ENCODE assay signal across 8 cellular contexts in genomic region chrX:53089224-53089842, GRCh38. TPM values are rescaled to one million over a fixed set of nuclear protein-coding genes. Genes with fewer than 3 reads are reported as not detected.
DNase-seq lines count a peak whose midpoint lies in the region; ATAC-seq, FAIRE-seq and TF ChIP-seq lines count a peak whose summit lies in the region.

No MANE protein-coding gene starts in this region.

- H4K5ac ChIP-seq in H1 (ENCODE audit: insufficient read length, low read depth, low read length): no peak overlapping the region

- FAIRE-seq in H1 (lab: Jason Lieb, UNC): peak; percentile 98

- H3K9me3 Mint-ChIP-seq in T-helper 2 cell treated with Interferon-gamma antibody and Interleukin-4, amounts not matched to agents 5 μg/mL and 100 μg/mL, for 36 hours: no peaks in the 10 kb centered on the region
- H3K9me3 Mint-ChIP-seq in mesothelial cell of epicardium: peaks cover 6% of the 10 kb centered on the region

- no peak overlapping the region for H2BK5ac ChIP-seq in H1 (ENCODE audit: low read depth, low read length)

- no peak overlapping the region for H3K14ac ChIP-seq in H1 (ENCODE audit: insufficient read length)

- peak overlapping the region; percentile 62 to 74 (median 64); a peak in 7 of 8 replicates for H3K4me3 ChIP-seq in H1 (ENCODE audit: extremely low read depth in 1 of 4, insufficient read depth in 2 of 4, low read depth in 3 of 4, low read length in 4 of 4)
- H3K4me3 ChIP-seq in urinary bladder (ENCODE audit: low read depth, low read length): no peak overlapping the region

- H3K27ac Mint-ChIP-seq in T-helper 2 cell treated with Interferon-gamma antibody and Interleukin-4, amounts not matched to agents 5 μg/mL and 100 μg/mL, for 36 hours: peak overlapping the region; percentile 45
- peak overlapping the region; percentile 97 for H3K27ac Mint-ChIP-seq in mesothelial cell of epicardium

- no peak for TF ChIP-seq EP300 in H1 (IDR thresholded peaks at IDR 0.05; ENCODE audit: borderline replicate concordance in 1 of 2, low read depth in 2 of 2, low read length in 2 of 2)

- WGBS in H1 (ENCODE audit: extremely low coverage in 1 of 2, insufficient coverage in 1 of 2, insufficient read length in 1 of 2, insufficient replicate concordance in 2 of 2, low coverage in 1 of 2, low lambda C conversion rate in 2 of 2, missing lambda C conversion rate in 1 of 2), 2 experiments: 10% methylated on average over 11 of the region's 11 CpGs; no CpG with 5 or more reads in 1 of the 2 experiments
- 9% methylated on average over 11 of the region's 11 CpGs for WGBS in urinary bladder

- no peak for TF ChIP-seq POLR2A in H1 (IDR thresholded peaks at IDR 0.05; ENCODE audit: control extremely low read depth in 1 of 2, low read depth in 2 of 2, low read length in 2 of 2)

- H3K4me1 ChIP-seq in H1 (replicated peaks in 1 of 4; ENCODE audit: control insufficient read depth in 3 of 4, insufficient read depth in 4 of 4, low read length in 3 of 4) (peaks cover 0 to 2% (median under 1%) of the 10 kb centered on the region in 4 experiments; a peak in 2 of 7 replicates), urinary bladder (ENCODE audit: insufficient read depth) (no peaks in the 10 kb centered on the region)

- H2AK5ac ChIP-seq in H1 (ENCODE audit: low read depth, low read length): no peak overlapping the region

- 0 out of 2 replicates have a peak overlapping the region, but pooled peaks have one; percentile 31 for H2AFZ ChIP-seq in H1 (ENCODE audit: low read length)

- CTCF ChIA-PET in H1 (lab: Charles Lee; ENCODE audit: partially characterized antibody): interaction anchor here (1.1 to 2.1 kb wide), 6 partner anchors 11 to 92 kb away, joined by 3 to 7 read pairs (median 4); no protein-coding TSS in a partner anchor

- peak overlapping the region; percentile 91 for H3K4me3 Mint-ChIP-seq in T-helper 2 cell treated with Interferon-gamma antibody and Interleukin-4, amounts not matched to agents 5 μg/mL and 100 μg/mL, for 36 hours
- peak overlapping the region; percentile 73 for H3K4me3 Mint-ChIP-seq in mesothelial cell of epicardium

- H2BK12ac ChIP-seq in H1 (ENCODE audit: low read depth, low read length): no peak overlapping the region

- DNase-seq in Right ventricle myocardium superior: no peak
- no peak for DNase-seq in cardiac septum (ENCODE audit: low spot score)
- DNase-seq in NCI-H1417 (lab: John Stamatoyannopoulos, UW): peak; percentile 36 to 75 (median 44)
- no peak for DNase-seq in T-helper 2 cell treated with Interferon-gamma antibody and Interleukin-4, amounts not matched to agents 5 μg/mL and 100 μg/mL, for 36 hours (ENCODE audit: low spot score)
- DNase-seq in H1 (ENCODE audit: low read depth in 1 of 2, low spot score in 2 of 2): no peak
- no peak for DNase-seq in mesothelial cell of epicardium (ENCODE audit: low spot score in 2 of 2, unreplicated experiment in 2 of 2)

- TF ChIP-seq CTCF in H1 (IDR thresholded peaks at IDR 0.05; ENCODE audit: control extremely low read depth in 1 of 3, insufficient read depth in 1 of 3, low read depth in 1 of 3, low read length in 3 of 3): peak; percentile 27 to 63 (median 52)
- peak; percentile 50 for TF ChIP-seq CTCF in mesothelial cell of epicardium (IDR thresholded peaks at IDR 0.05; ENCODE audit: unreplicated experiment)

- H3K23ac ChIP-seq in H1 (ENCODE audit: insufficient read length): no peak overlapping the region

- no peaks in the 10 kb centered on the region for H3K9me3 ChIP-seq in H1 (ENCODE audit: insufficient read depth in 2 of 2, low read depth in 1 of 2, low read length in 1 of 2)

- H2BK15ac ChIP-seq in H1 (ENCODE audit: low read length): no peak overlapping the region

- no peaks in the 10 kb centered on the region for H3K27me3 Mint-ChIP-seq in T-helper 2 cell treated with Interferon-gamma antibody and Interleukin-4, amounts not matched to agents 5 μg/mL and 100 μg/mL, for 36 hours (ENCODE audit: low read depth)
- H3K27me3 Mint-ChIP-seq in mesothelial cell of epicardium (ENCODE audit: low read depth): no peaks in the 10 kb centered on the region

- intact Hi-C loops in Right ventricle myocardium superior (cut with DNase I) (no loop called here), cardiac septum (cut with DNase I) (loop anchor here (2.0 kb wide), 1 partner anchor 19 kb away; no protein-coding TSS in a partner anchor)

- H3K36me3 Mint-ChIP-seq in T-helper 2 cell treated with Interferon-gamma antibody and Interleukin-4, amounts not matched to agents 5 μg/mL and 100 μg/mL, for 36 hours (ENCODE audit: low read depth): peaks cover 12% of the 10 kb centered on the region
- H3K36me3 Mint-ChIP-seq in mesothelial cell of epicardium: peaks cover 11% of the 10 kb centered on the region

- H3K79me1 ChIP-seq in H1 (ENCODE audit: low read depth, low read length): no peaks in the 10 kb centered on the region

- no peak overlapping the region for H3K4ac ChIP-seq in H1 (replicated peaks; ENCODE audit: insufficient read length, low read depth, low read length)

- H4K8ac ChIP-seq in H1 (ENCODE audit: extremely low read depth, insufficient read depth, low read length): no peak overlapping the region

- POLR2A ChIA-PET in H1 (lab: Charles Lee; ENCODE audit: partially characterized antibody): interaction anchor here (1.1 to 1.6 kb wide), 3 partner anchors 11 to 93 kb away, joined by 3 to 5 read pairs (median 4); no protein-coding TSS in a partner anchor

- no peak overlapping the region for H3K18ac ChIP-seq in H1 (ENCODE audit: extremely low read depth, low read length)

- TF ChIP-seq RAD21 in H1 (IDR thresholded peaks at IDR 0.05 in 1 of 2, conservative IDR thresholded peaks at IDR 0.05 in 1 of 2; ENCODE audit: low read depth in 2 of 2, low read length in 2 of 2): peak; percentile 44 to 45; a peak in 3 of 4 replicates

- H3K36me3 ChIP-seq in H1 (ENCODE audit: control insufficient read depth in 2 of 4, insufficient read depth in 4 of 4, low read length in 3 of 4) (peaks cover 4 to 25% (median 15%) of the 10 kb centered on the region in 4 experiments; a peak in 7 of 8 replicates), urinary bladder (ENCODE audit: insufficient read depth) (peaks cover 2% of the 10 kb centered on the region)

- H2BK120ac ChIP-seq in H1 (replicated peaks; ENCODE audit: low read depth, low read length): no peak overlapping the region

- no peak overlapping the region for H3K56ac ChIP-seq in H1 (replicated peaks; ENCODE audit: insufficient read length, low read depth, low read length)

- no peak overlapping the region for H4K91ac ChIP-seq in H1 (replicated peaks; ENCODE audit: insufficient read length, low read length)

- H3K23me2 ChIP-seq in H1 (ENCODE audit: low read depth, low read length): peaks cover 2% of the 10 kb centered on the region; the same call in 1 of the 2 replicates

- H3K9ac ChIP-seq in H1 (replicated peaks in 1 of 4; ENCODE audit: extremely low read depth in 1 of 4, low read depth in 3 of 4, low read length in 3 of 4): peak overlapping the region in 1 of 4 experiments; percentile 67; a peak in 1 of 7 replicates

- H4K20me1 ChIP-seq in H1 (replicated peaks in 1 of 2; ENCODE audit: control insufficient read depth in 1 of 2, insufficient read depth in 2 of 2, low read length in 2 of 2): peaks cover 0 to under 1% of the 10 kb centered on the region in 2 experiments

- ATAC-seq in Right ventricle myocardium superior (ENCODE audit: poor library complexity): peak; percentile 41
- ATAC-seq in GM19395 (IDR thresholded peaks at IDR 0.05; ENCODE audit: unreplicated experiment): no peak

- H3K27me3 ChIP-seq in H1 (replicated peaks in 1 of 4; ENCODE audit: control insufficient read depth in 3 of 4, extremely low read depth in 1 of 4, insufficient read depth in 3 of 4, low read length in 3 of 4): no peaks in the 10 kb centered on the region

- H3K4me2 ChIP-seq in H1 (ENCODE audit: insufficient read depth in 1 of 2, low read depth in 2 of 2, low read length in 2 of 2): peak overlapping the region; percentile 67 to 82

- no peak overlapping the region for H2BK20ac ChIP-seq in H1 (ENCODE audit: low read length)

- H3K27ac ChIP-seq in H1 (ENCODE audit: low read depth, low read length) (no peak overlapping the region), urinary bladder (ENCODE audit: low read depth) (peak overlapping the region; percentile 94)

- H3K79me2 ChIP-seq in H1 (ENCODE audit: control insufficient read depth in 1 of 2, insufficient read depth in 2 of 2, low read length in 2 of 2): no peaks in the 10 kb centered on the region

- peaks cover 28% of the 10 kb centered on the region for H3K4me1 Mint-ChIP-seq in T-helper 2 cell treated with Interferon-gamma antibody and Interleukin-4, amounts not matched to agents 5 μg/mL and 100 μg/mL, for 36 hours (ENCODE audit: low read depth)
- peaks cover 60% of the 10 kb centered on the region for H3K4me1 Mint-ChIP-seq in mesothelial cell of epicardium

RNA-seq across cellular contexts. Expression of gene KANTR, which starts 4.6 kb away (rescaled TPM):
- total RNA-seq in Right ventricle myocardium superior (3.6 TPM), cardiac septum (7.2 TPM), mesothelial cell of epicardium (26.2 to 31.5 TPM (median 29.0 TPM) in 3 replicates), urinary bladder (33.1 TPM)
- total RNA-seq in H1 (2021; fragmentation: NEBNext Ultra II Directional; extraction: Animal tissue kit (Norgen Biotek cat#: 25700)): 7.5 and 9.5 TPM in 2 replicates
- polyA plus RNA-seq in H1 (2011; rRNA removed) (5.9 and 7.7 TPM in 2 replicates), urinary bladder (4.2 TPM)
- polyA plus RNA-seq in H1 (2011; cell fraction: cytosol; rRNA removed): 5.2 TPM
- polyA plus RNA-seq in H1 (2011; cell fraction: nucleus; rRNA removed): 40.0 TPM
- 3.5 to 6.6 TPM (median 4.6 TPM) in 4 replicates for polyA plus RNA-seq in H1 (2012, experiment 1 of 2)
- polyA plus RNA-seq in H1 (2012, experiment 2 of 2): 0.47 TPM
- polyA plus RNA-seq in H1 (2013, experiment 1 of 2): 5.5 TPM
- polyA plus RNA-seq in H1 (2013, experiment 2 of 2): 3.5 TPM
- 66.2 and 69.4 TPM in 2 replicates for polyA minus RNA-seq in H1 (2011; rRNA and poly(A)+ RNA removed)
- 15.3 TPM for polyA minus RNA-seq in H1 (2011; cell fraction: cytosol; rRNA and poly(A)+ RNA removed)
- polyA minus RNA-seq in H1 (2011; cell fraction: nucleus; rRNA and poly(A)+ RNA removed): 96.4 TPM

RNA-seq across cellular contexts. Expression of gene TSPYL2, which starts 7.2 kb away (rescaled TPM):
- total RNA-seq in Right ventricle myocardium superior (33.4 TPM), cardiac septum (34.2 TPM), mesothelial cell of epicardium (99.0 to 103 TPM (median 102 TPM) in 3 replicates), urinary bladder (18.9 TPM)
- 13.7 and 14.0 TPM in 2 replicates for total RNA-seq in H1 (2021; fragmentation: NEBNext Ultra II Directional; extraction: Animal tissue kit (Norgen Biotek cat#: 25700))
- polyA plus RNA-seq in H1 (2011; rRNA removed) (13.4 and 13.7 TPM in 2 replicates), urinary bladder (105 TPM)
- polyA plus RNA-seq in H1 (2011; cell fraction: cytosol; rRNA removed): 17.8 TPM
- polyA plus RNA-seq in H1 (2011; cell fraction: nucleus; rRNA removed): 30.1 TPM
- polyA plus RNA-seq in H1 (2012, experiment 1 of 2): 21.1 to 25.6 TPM (median 24.1 TPM) in 4 replicates
- polyA plus RNA-seq in H1 (2012, experiment 2 of 2): 5.4 TPM
- 16.7 TPM for polyA plus RNA-seq in H1 (2013, experiment 1 of 2)
- polyA plus RNA-seq in H1 (2013, experiment 2 of 2): 15.2 TPM
- polyA minus RNA-seq in H1 (2011; rRNA and poly(A)+ RNA removed): 7.3 and 9.6 TPM in 2 replicates
- 9.6 TPM for polyA minus RNA-seq in H1 (2011; cell fraction: cytosol; rRNA and poly(A)+ RNA removed)
- polyA minus RNA-seq in H1 (2011; cell fraction: nucleus; rRNA and poly(A)+ RNA removed): 10.6 TPM

RNA-seq across cellular contexts. Expression of gene GPR173, which starts 40.7 kb away (rescaled TPM):
- total RNA-seq in Right ventricle myocardium superior (0.67 TPM), cardiac septum (3.2 TPM), mesothelial cell of epicardium (27.2 to 29.0 TPM (median 28.5 TPM) in 3 replicates), urinary bladder (5.6 TPM)
- total RNA-seq in H1 (2021; fragmentation: NEBNext Ultra II Directional; extraction: Animal tissue kit (Norgen Biotek cat#: 25700)): 5.8 and 7.0 TPM in 2 replicates
- polyA plus RNA-seq in H1 (2011; rRNA removed) (11.3 and 14.1 TPM in 2 replicates), urinary bladder (1.5 TPM)
- polyA plus RNA-seq in H1 (2011; cell fraction: cytosol; rRNA removed): 8.2 TPM
- 18.3 TPM for polyA plus RNA-seq in H1 (2011; cell fraction: nucleus; rRNA removed)
- 7.3 to 9.7 TPM (median 8.4 TPM) in 4 replicates for polyA plus RNA-seq in H1 (2012, experiment 1 of 2)
- polyA plus RNA-seq in H1 (2012, experiment 2 of 2): 4.7 TPM
- 4.0 TPM for polyA plus RNA-seq in H1 (2013, experiment 1 of 2)
- 3.6 TPM for polyA plus RNA-seq in H1 (2013, experiment 2 of 2)
- polyA minus RNA-seq in H1 (2011; rRNA and poly(A)+ RNA removed): 8.0 and 8.8 TPM in 2 replicates
- 5.8 TPM for polyA minus RNA-seq in H1 (2011; cell fraction: cytosol; rRNA and poly(A)+ RNA removed)
- polyA minus RNA-seq in H1 (2011; cell fraction: nucleus; rRNA and poly(A)+ RNA removed): 5.3 TPM

Comparison
In these comparisons a context has a peak if more than half of its experiments do, and no peak if none do; other contexts are left out.
1. DNase-seq: peak in NCI-H1417 (3 of 3); none in Right ventricle myocardium superior (single experiment), cardiac septum (single experiment), T-helper 2 cell treated with Interferon-gamma antibody and Interleukin-4, amounts not matched to agents 5 μg/mL and 100 μg/mL, for 36 hours (single experiment), H1 (0 of 2) and mesothelial cell of epicardium (0 of 2).